In the genomic region with DNA sequence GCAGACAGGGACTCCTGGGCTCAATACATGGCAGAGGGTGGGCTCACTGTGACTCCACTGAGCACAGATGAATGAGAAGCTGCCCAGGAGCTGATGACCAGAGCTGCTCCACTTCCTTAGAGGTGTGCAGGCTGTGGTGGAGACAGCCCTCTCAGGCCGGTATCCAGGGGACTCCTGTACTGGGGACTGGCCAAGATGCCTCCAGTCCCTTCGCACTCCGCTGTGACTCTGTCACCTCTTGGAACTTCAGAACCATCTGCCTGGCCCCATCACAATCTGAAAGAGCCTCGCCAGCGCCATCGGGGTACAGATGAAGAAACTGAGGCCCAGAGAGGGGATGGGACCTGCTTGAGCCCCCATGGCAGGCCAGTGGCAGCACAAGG, we compare ENCODE assay signal across 19 cellular contexts.
"Had no signal": no experiment of that assay in that cellular context is flagged by ENCODE, and none has a peak within 500 bp of the region (broad histone marks: within the 10 kb centered on the region; RNA-seq: fewer than 3 reads in every experiment).

No MANE protein-coding gene starts in this region.

- H3K9me3 ChIP-seq: adrenal gland, esophagus muscularis mucosa, pancreas, SK-N-SH, transverse colon had no signal

- H3K36me3 Mint-ChIP-seq: activated naive CD4-positive, alpha-beta T cell treated with anti-CD3 and anti-CD28 coated beads, Interleukin-2, amount 10 ng/mL, durations not matched to agents 7 days and 5 days; WTC11 had no signal

- H3K36me3 ChIP-seq: adrenal gland, pancreas, transverse colon had no signal

- H3K27me3 Mint-ChIP-seq: activated CD4-positive, alpha-beta memory T cell treated with anti-CD3 and anti-CD28 coated beads, Interleukin-2, amount 10 ng/mL, durations not matched to agents 7 days and 5 days; activated CD4-positive, alpha-beta T cell treated with anti-CD3 and anti-CD28 coated beads for 36 hours; activated naive CD4-positive, alpha-beta T cell treated with anti-CD3 and anti-CD28 coated beads, Interleukin-2, amount 10 ng/mL, durations not matched to agents 7 days and 5 days; activated T-cell treated with anti-CD3 and anti-CD28 coated beads, Interleukin-2, amount 50 U/mL, for 24 hours; dendritic cell treated with granulocyte-macrophage colony-stimulating factor and Interleukin-4, amounts not matched to agents 40 ng/mL and 50 ng/mL, for 4 days; naive thymus-derived CD4-positive, alpha-beta T cell had no signal

- H3K27ac Mint-ChIP-seq: activated CD4-positive, alpha-beta T cell treated with anti-CD3 and anti-CD28 coated beads for 36 hours; activated naive CD4-positive, alpha-beta T cell treated with anti-CD3 and anti-CD28 coated beads, Interleukin-2, amount 10 ng/mL, durations not matched to agents 7 days and 5 days; activated T-cell treated with anti-CD3 and anti-CD28 coated beads, Interleukin-2, amount 50 U/mL, for 24 hours; activated T-helper 2 cell treated with anti-CD3 and anti-CD28 coated beads, Interferon-gamma antibody, Interleukin-2, Interleukin-4, amounts not matched to agents 10 μg/mL and 5 μg/mL and 100 μg/mL, durations not matched to agents 14 hours and 24 hours and 36 hours; dendritic cell treated with granulocyte-macrophage colony-stimulating factor and Interleukin-4, amounts not matched to agents 40 ng/mL and 50 ng/mL, for 4 days; naive thymus-derived CD4-positive, alpha-beta T cell; T-helper 2 cell treated with Interferon-gamma antibody and Interleukin-4, amounts not matched to agents 5 μg/mL and 100 μg/mL, for 36 hours; WTC11 had no signal

- H3K9ac ChIP-seq: SK-N-SH had no signal

- H3K4me1 Mint-ChIP-seq: activated CD4-positive, alpha-beta T cell treated with anti-CD3 and anti-CD28 coated beads for 36 hours had no signal

- H3K9me3 Mint-ChIP-seq: activated CD4-positive, alpha-beta memory T cell treated with anti-CD3 and anti-CD28 coated beads, Interleukin-2, amount 10 ng/mL, durations not matched to agents 7 days and 5 days; activated naive CD4-positive, alpha-beta T cell treated with anti-CD3 and anti-CD28 coated beads, Interleukin-2, amount 10 ng/mL, durations not matched to agents 7 days and 5 days; activated T-cell treated with anti-CD3 and anti-CD28 coated beads, Interleukin-2, amount 50 U/mL, for 24 hours; activated T-helper 2 cell treated with anti-CD3 and anti-CD28 coated beads, Interferon-gamma antibody, Interleukin-2, Interleukin-4, amounts not matched to agents 10 μg/mL and 5 μg/mL and 100 μg/mL, durations not matched to agents 14 hours and 24 hours and 36 hours; dendritic cell treated with granulocyte-macrophage colony-stimulating factor and Interleukin-4, amounts not matched to agents 40 ng/mL and 50 ng/mL, for 4 days; immature natural killer cell; naive thymus-derived CD4-positive, alpha-beta T cell; T-helper 2 cell treated with Interferon-gamma antibody and Interleukin-4, amounts not matched to agents 5 μg/mL and 100 μg/mL, for 36 hours; WTC11 had no signal

- H3K27me3 ChIP-seq: adrenal gland, esophagus muscularis mucosa, pancreas, transverse colon had no signal

- DNase-seq: activated CD4-positive, alpha-beta memory T cell treated with anti-CD3 and anti-CD28 coated beads, Interleukin-2, amount 10 ng/mL, durations not matched to agents 7 days and 5 days; activated CD4-positive, alpha-beta T cell treated with anti-CD3 and anti-CD28 coated beads for 36 hours; activated naive CD4-positive, alpha-beta T cell treated with anti-CD3 and anti-CD28 coated beads, Interleukin-2, amount 10 ng/mL, durations not matched to agents 7 days and 5 days; effector CD8-positive, alpha-beta T cell; immature natural killer cell; mesenchymal stem cell; naive thymus-derived CD4-positive, alpha-beta T cell; SK-N-SH; stimulated activated CD8-positive, alpha-beta memory T cell treated with anti-CD3 and anti-CD28 coated beads, Interleukin-4, amount 100 ng/mL, for 48 hours; stimulated activated naive CD4-positive, alpha-beta T cell treated with Interleukin-2 at 50 U/mL for 16 hours; transverse colon had no signal

- ATAC-seq: activated CD4-positive, alpha-beta T cell treated with anti-CD3 and anti-CD28 coated beads for 36 hours; naive thymus-derived CD4-positive, alpha-beta T cell; pancreas; WTC11 had no signal

- H3K4me3 Mint-ChIP-seq: activated CD4-positive, alpha-beta memory T cell treated with anti-CD3 and anti-CD28 coated beads, Interleukin-2, amount 10 ng/mL, durations not matched to agents 7 days and 5 days; activated CD4-positive, alpha-beta T cell treated with anti-CD3 and anti-CD28 coated beads for 36 hours; activated naive CD4-positive, alpha-beta T cell treated with anti-CD3 and anti-CD28 coated beads, Interleukin-2, amount 10 ng/mL, durations not matched to agents 7 days and 5 days; activated T-cell treated with anti-CD3 and anti-CD28 coated beads, Interleukin-2, amount 50 U/mL, for 24 hours; dendritic cell treated with granulocyte-macrophage colony-stimulating factor and Interleukin-4, amounts not matched to agents 40 ng/mL and 50 ng/mL, for 4 days; immature natural killer cell; naive thymus-derived CD4-positive, alpha-beta T cell; T-helper 2 cell treated with Interferon-gamma antibody and Interleukin-4, amounts not matched to agents 5 μg/mL and 100 μg/mL, for 36 hours; WTC11 had no signal

- H3K27ac ChIP-seq: esophagus muscularis mucosa, pancreas, transverse colon had no signal

- H3K4me3 ChIP-seq: adrenal gland, esophagus muscularis mucosa, pancreas, transverse colon had no signal
